22 cellular contexts compared by ENCODE assay signal in genomic region chr11:33178443-33179154, GRCh38. TPM values are rescaled to one million over a fixed set of nuclear protein-coding genes. Genes with fewer than 3 reads are reported as not detected.
DNase-seq lines count a peak whose midpoint lies in the region; ATAC-seq and TF ChIP-seq lines count a peak whose summit lies in the region.
"Had no signal": no experiment of that assay in that cellular context is flagged by ENCODE, and none has a peak within 500 bp of the region (broad histone marks: within the 10 kb centered on the region; RNA-seq: fewer than 3 reads in every experiment).

No MANE protein-coding gene starts in this region.

- DNase-seq in T-helper 1 cell (no peak), mesenchymal stem cell (peak; percentile 71), foreskin melanocyte (no peak), G401 (ENCODE audit: low spot score) (no peak), NOMO-1 treated with DMSO at 0.1 percent for 48 hours (lab: John Stamatoyannopoulos, UW; ENCODE audit: unreplicated experiment) (no peak)
- DNase-seq in activated naive CD8-positive, alpha-beta T cell treated with anti-CD3 and anti-CD28 coated beads, Interleukin-2, amount 50 U/mL, for 24 hours: no peak
- DNase-seq: activated CD4-positive, alpha-beta T cell treated with anti-CD3 and anti-CD28 coated beads, Interleukin-2, amount 50 U/mL, for 4 hours; activated naive CD4-positive, alpha-beta T cell treated with Interleukin-2 at 50 U/mL for 16 hours; body of pancreas; CD4-positive, alpha-beta T cell; colonic mucosa; DMS79; mucosa of descending colon; NCI-H69; nucleus accumbens; right cardiac atrium; stimulated activated CD4-positive, alpha-beta T cell treated with anti-CD3 and anti-CD28 coated beads, Interleukin-15, amount 100 ng/mL, for 24 hours had no signal

- H3K4me2 ChIP-seq in Loucy (ENCODE audit: low read depth, low read length, poor library complexity, severe bottlenecking): peak overlapping the region; percentile 70
- H3K4me2 ChIP-seq in mesenchymal stem cell (ENCODE audit: low read length, poor library complexity, severe bottlenecking): no peak overlapping the region
- H3K4me2 ChIP-seq: PC-9 had no signal

- H2BK12ac ChIP-seq in mesenchymal stem cell (ENCODE audit: low read length in 2 of 2): no peak overlapping the region

- no peak overlapping the region for H4K8ac ChIP-seq in mesenchymal stem cell (ENCODE audit: low read length)

- no peak overlapping the region for H4K91ac ChIP-seq in mesenchymal stem cell (ENCODE audit: low read length)

- TF ChIP-seq CTCF in Loucy (conservative IDR thresholded peaks at IDR 0.05; ENCODE audit: low read length): no peak

- no peak overlapping the region for H2BK5ac ChIP-seq in mesenchymal stem cell (ENCODE audit: low read depth, low read length, poor library complexity, severe bottlenecking)

- no peaks in the 10 kb centered on the region for H3K27me3 ChIP-seq in Loucy (ENCODE audit: insufficient read depth, low read length, poor library complexity, severe bottlenecking)
- H3K27me3 ChIP-seq in mesenchymal stem cell (ENCODE audit: control insufficient read depth in 1 of 2, insufficient read depth in 1 of 2, low read length in 2 of 2): no peaks in the 10 kb centered on the region
- H3K27me3 ChIP-seq: body of pancreas, colonic mucosa, SJSA1 had no signal

- H3K9me3 ChIP-seq in Loucy (ENCODE audit: insufficient read depth, low read depth, low read length) (no peaks in the 10 kb centered on the region), mesenchymal stem cell (ENCODE audit: control insufficient read depth, low read length) (no peaks in the 10 kb centered on the region)
- H3K9me3 ChIP-seq: body of pancreas, colonic mucosa, mucosa of descending colon, SJSA1 had no signal

- no peaks in the 10 kb centered on the region for H3K79me2 ChIP-seq in Loucy (ENCODE audit: insufficient read depth, low read length)

- H3K18ac ChIP-seq in mesenchymal stem cell (ENCODE audit: low read depth in 1 of 2, low read length in 2 of 2): no peak overlapping the region

- H3K9me3 Mint-ChIP-seq in T-helper 1 cell treated with Interleukin-12 subunit alpha and Interleukin-12 subunit beta and Interleukin-4 antibody, amounts not matched to agents 30 μg/mL and 1 μg/mL, for 36 hours: peaks cover 4% of the 10 kb centered on the region
- peaks cover 3% of the 10 kb centered on the region for H3K9me3 Mint-ChIP-seq in activated naive CD8-positive, alpha-beta T cell treated with anti-CD3 and anti-CD28 coated beads, Interleukin-2, amount 50 U/mL, for 24 hours
- H3K9me3 Mint-ChIP-seq: CD4-positive, alpha-beta T cell; stimulated activated effector memory CD8-positive, alpha-beta T cell treated with anti-CD3 and anti-CD28 coated beads, Interleukin-12 subunit alpha, Interleukin-12 subunit beta, amount 100 ng/mL, for 72 hours had no signal

- H3K36me3 ChIP-seq in Loucy (ENCODE audit: insufficient read depth, low read length) (no peaks in the 10 kb centered on the region), mesenchymal stem cell (ENCODE audit: control insufficient read depth in 1 of 2, insufficient read depth in 2 of 2, low read depth in 1 of 2, low read length in 2 of 2) (no peaks in the 10 kb centered on the region)
- H3K36me3 ChIP-seq: colonic mucosa, SJSA1 had no signal

- no peak overlapping the region for H3K23ac ChIP-seq in mesenchymal stem cell (ENCODE audit: low read length in 2 of 2)

- peaks cover 11% of the 10 kb centered on the region for H3K4me1 ChIP-seq in Loucy (ENCODE audit: insufficient read depth, low read length, poor library complexity, severe bottlenecking)
- no peaks in the 10 kb centered on the region for H3K4me1 ChIP-seq in mesenchymal stem cell (ENCODE audit: control insufficient read depth, insufficient read depth, low read depth, low read length)
- H3K4me1 ChIP-seq: colonic mucosa had no signal

- H3K4me3 ChIP-seq in Loucy (ENCODE audit: low read length, poor library complexity, severe bottlenecking) (no peak overlapping the region), mesenchymal stem cell (ENCODE audit: insufficient read depth in 1 of 2, low read depth in 1 of 2, low read length in 2 of 2) (no peak overlapping the region)
- H3K4me3 ChIP-seq: body of pancreas, colonic mucosa, mucosa of descending colon, PC-9, SJSA1 had no signal

- H3K9me2 ChIP-seq in Loucy (replicated peaks; ENCODE audit: low read depth, low read length): no peaks in the 10 kb centered on the region

- H3K27ac Mint-ChIP-seq in T-helper 1 cell treated with Interleukin-12 subunit alpha and Interleukin-12 subunit beta and Interleukin-4 antibody, amounts not matched to agents 30 μg/mL and 1 μg/mL, for 36 hours: no peak overlapping the region
- peak overlapping the region; percentile 32 for H3K27ac Mint-ChIP-seq in activated naive CD8-positive, alpha-beta T cell treated with anti-CD3 and anti-CD28 coated beads, Interleukin-2, amount 50 U/mL, for 24 hours
- H3K27ac Mint-ChIP-seq: CD4-positive, alpha-beta T cell; stimulated activated effector memory CD8-positive, alpha-beta T cell treated with anti-CD3 and anti-CD28 coated beads, Interleukin-12 subunit alpha, Interleukin-12 subunit beta, amount 100 ng/mL, for 72 hours had no signal

- WGBS in mesenchymal stem cell: 61% methylated on average over 4 of the region's 5 CpGs

- H2AFZ ChIP-seq in Loucy (ENCODE audit: low read length): no peak overlapping the region
- no peak overlapping the region for H2AFZ ChIP-seq in mesenchymal stem cell (ENCODE audit: low read depth, low read length)
- H2AFZ ChIP-seq: PC-9 had no signal

- no peak overlapping the region for H2BK120ac ChIP-seq in mesenchymal stem cell (ENCODE audit: low read depth, low read length)

- H3F3A ChIP-seq in Loucy (ENCODE audit: low read depth): no peaks in the 10 kb centered on the region

- no peak for ATAC-seq in activated naive CD8-positive, alpha-beta T cell treated with anti-CD3 and anti-CD28 coated beads, Interleukin-2, amount 50 U/mL, for 24 hours
- ATAC-seq: body of pancreas; mucosa of descending colon; stimulated activated effector memory CD8-positive, alpha-beta T cell treated with anti-CD3 and anti-CD28 coated beads, Interleukin-12 subunit alpha, Interleukin-12 subunit beta, amount 100 ng/mL, for 72 hours had no signal

- peak overlapping the region; percentile 7 for H3K4me3 Mint-ChIP-seq in T-helper 1 cell treated with Interleukin-12 subunit alpha and Interleukin-12 subunit beta and Interleukin-4 antibody, amounts not matched to agents 30 μg/mL and 1 μg/mL, for 36 hours
- no peak overlapping the region for H3K4me3 Mint-ChIP-seq in activated naive CD8-positive, alpha-beta T cell treated with anti-CD3 and anti-CD28 coated beads, Interleukin-2, amount 50 U/mL, for 24 hours
- H3K4me3 Mint-ChIP-seq: CD4-positive, alpha-beta T cell; stimulated activated effector memory CD8-positive, alpha-beta T cell treated with anti-CD3 and anti-CD28 coated beads, Interleukin-12 subunit alpha, Interleukin-12 subunit beta, amount 100 ng/mL, for 72 hours had no signal

- H2AK5ac ChIP-seq in mesenchymal stem cell (ENCODE audit: low read length, severe bottlenecking): no peak overlapping the region

- no peaks in the 10 kb centered on the region for H3K79me1 ChIP-seq in mesenchymal stem cell (replicated peaks; ENCODE audit: low read length, poor library complexity, severe bottlenecking)

- H3K27me3 Mint-ChIP-seq in T-helper 1 cell treated with Interleukin-12 subunit alpha and Interleukin-12 subunit beta and Interleukin-4 antibody, amounts not matched to agents 30 μg/mL and 1 μg/mL, for 36 hours (ENCODE audit: low read depth): no peaks in the 10 kb centered on the region
- no peaks in the 10 kb centered on the region for H3K27me3 Mint-ChIP-seq in activated naive CD8-positive, alpha-beta T cell treated with anti-CD3 and anti-CD28 coated beads, Interleukin-2, amount 50 U/mL, for 24 hours
- H3K27me3 Mint-ChIP-seq: CD4-positive, alpha-beta T cell had no signal

- no peak overlapping the region for H3K14ac ChIP-seq in mesenchymal stem cell (ENCODE audit: low read length in 2 of 2)

- in situ Hi-C loops in G401 (cut with HindIII; ENCODE audit: low sequenced_read_pairs): no loop called here

- peaks cover 4% of the 10 kb centered on the region for H3K36me3 Mint-ChIP-seq in T-helper 1 cell treated with Interleukin-12 subunit alpha and Interleukin-12 subunit beta and Interleukin-4 antibody, amounts not matched to agents 30 μg/mL and 1 μg/mL, for 36 hours (ENCODE audit: low read depth)
- no peaks in the 10 kb centered on the region for H3K36me3 Mint-ChIP-seq in activated naive CD8-positive, alpha-beta T cell treated with anti-CD3 and anti-CD28 coated beads, Interleukin-2, amount 50 U/mL, for 24 hours (ENCODE audit: low read depth)
- H3K36me3 Mint-ChIP-seq: stimulated activated effector memory CD8-positive, alpha-beta T cell treated with anti-CD3 and anti-CD28 coated beads, Interleukin-12 subunit alpha, Interleukin-12 subunit beta, amount 100 ng/mL, for 72 hours had no signal

- no peak overlapping the region for H2BK15ac ChIP-seq in mesenchymal stem cell (ENCODE audit: low read depth, poor library complexity, severe bottlenecking)

- no peak overlapping the region for H3K27ac ChIP-seq in mesenchymal stem cell (ENCODE audit: low read length, poor library complexity, severe bottlenecking)
- H3K27ac ChIP-seq: body of pancreas, colonic mucosa, PC-9, SJSA1 had no signal

- no peak overlapping the region for H3K4ac ChIP-seq in mesenchymal stem cell (ENCODE audit: low read depth in 1 of 2, low read length in 2 of 2)

- H3K9ac ChIP-seq in Loucy (ENCODE audit: low read depth, low read length, poor library complexity, severe bottlenecking) (no peak overlapping the region), mesenchymal stem cell (ENCODE audit: low read length) (no peak overlapping the region)

- H4K20me1 ChIP-seq in Loucy (ENCODE audit: insufficient read depth, low read length, poor library complexity, severe bottlenecking): no peaks in the 10 kb centered on the region

- H3K4me1 Mint-ChIP-seq in T-helper 1 cell treated with Interleukin-12 subunit alpha and Interleukin-12 subunit beta and Interleukin-4 antibody, amounts not matched to agents 30 μg/mL and 1 μg/mL, for 36 hours (ENCODE audit: low read depth): peaks cover 13% of the 10 kb centered on the region
- peaks cover 17% of the 10 kb centered on the region for H3K4me1 Mint-ChIP-seq in activated naive CD8-positive, alpha-beta T cell treated with anti-CD3 and anti-CD28 coated beads, Interleukin-2, amount 50 U/mL, for 24 hours

RNA-seq across cellular contexts. Expression of gene CSTF3, which starts 17.3 kb away (rescaled TPM):
- polyA plus RNA-seq in mesenchymal stem cell (2013, experiment 1 of 2): 23.5 TPM
- polyA plus RNA-seq in mesenchymal stem cell (2013, experiment 2 of 2): 24.6 TPM
- total RNA-seq in G401 (2014; rRNA removed; shearing (Covaris generic)): 20.2 and 32.7 TPM in 2 replicates
